In the genomic region with DNA sequence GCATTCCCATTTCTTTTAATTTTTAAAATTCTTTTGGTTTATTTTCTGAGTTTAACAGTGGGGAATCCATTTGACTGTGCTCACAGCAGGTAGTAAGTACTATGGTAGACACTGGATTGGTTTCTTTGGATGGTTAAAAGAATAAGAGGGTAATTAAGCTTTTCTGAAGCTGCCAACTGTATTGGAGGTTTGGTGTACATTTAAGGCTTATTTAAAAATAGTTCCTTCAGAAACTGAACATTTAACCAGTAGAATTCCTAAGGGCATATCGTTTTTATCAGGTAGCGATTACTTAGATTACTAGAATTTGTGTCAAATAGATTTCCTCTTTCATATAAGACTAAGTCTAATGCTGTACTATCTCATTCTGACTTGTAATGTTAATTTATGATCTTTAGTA, we compare ENCODE assay signal across 2 cellular contexts.
TF ChIP-seq lines count a peak whose summit lies in the region.

No MANE protein-coding gene starts in this region.

TF ChIP-seq in A549, 52 proteins besides CTCF, POLR2A, EP300 and RAD21 (continued from another document):
- TF ChIP-seq, protein P1, sequence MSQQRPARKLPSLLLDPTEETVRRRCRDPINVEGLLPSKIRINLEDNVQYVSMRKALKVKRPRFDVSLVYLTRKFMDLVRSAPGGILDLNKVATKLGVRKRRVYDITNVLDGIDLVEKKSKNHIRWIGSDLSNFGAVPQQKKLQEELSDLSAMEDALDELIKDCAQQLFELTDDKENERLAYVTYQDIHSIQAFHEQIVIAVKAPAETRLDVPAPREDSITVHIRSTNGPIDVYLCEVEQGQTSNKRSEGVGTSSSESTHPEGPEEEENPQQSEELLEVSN (IDR thresholded peaks at IDR 0.05; ENCODE audit: borderline replicate concordance, low read depth) = no peak
- TF ChIP-seq BHLHE40 (IDR thresholded peaks at IDR 0.05; ENCODE audit: low read depth, low read length) (no peak), NR3C1 (IDR thresholded peaks at IDR 0.05) (no peak), ZC3H11A (IDR thresholded peaks at IDR 0.05) (no peak), REST (IDR thresholded peaks at IDR 0.05) (no peak), RFX5 (IDR thresholded peaks at IDR 0.05) (no peak), FOSB (CRISPR knock-in tag; IDR thresholded peaks at IDR 0.05) (no peak), CHD4 (IDR thresholded peaks at IDR 0.05; ENCODE audit: borderline replicate concordance) (no peak), ZSCAN20 (CRISPR knock-in tag; IDR thresholded peaks at IDR 0.05) (no peak), MAX (IDR thresholded peaks at IDR 0.05) (no peak)
- TF ChIP-seq, protein P2, sequence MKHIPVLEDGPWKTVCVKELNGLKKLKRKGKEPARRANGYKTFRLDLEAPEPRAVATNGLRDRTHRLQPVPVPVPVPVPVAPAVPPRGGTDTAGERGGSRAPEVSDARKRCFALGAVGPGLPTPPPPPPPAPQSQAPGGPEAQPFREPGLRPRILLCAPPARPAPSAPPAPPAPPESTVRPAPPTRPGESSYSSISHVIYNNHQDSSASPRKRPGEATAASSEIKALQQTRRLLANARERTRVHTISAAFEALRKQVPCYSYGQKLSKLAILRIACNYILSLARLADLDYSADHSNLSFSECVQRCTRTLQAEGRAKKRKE (CRISPR knock-in tag; IDR thresholded peaks at IDR 0.05; ENCODE audit: low read depth) = no peak

TF ChIP-seq in GM23338, 12 proteins besides CTCF, POLR2A, EP300 and RAD21 (continued from another document):
- TF ChIP-seq, protein P3, sequence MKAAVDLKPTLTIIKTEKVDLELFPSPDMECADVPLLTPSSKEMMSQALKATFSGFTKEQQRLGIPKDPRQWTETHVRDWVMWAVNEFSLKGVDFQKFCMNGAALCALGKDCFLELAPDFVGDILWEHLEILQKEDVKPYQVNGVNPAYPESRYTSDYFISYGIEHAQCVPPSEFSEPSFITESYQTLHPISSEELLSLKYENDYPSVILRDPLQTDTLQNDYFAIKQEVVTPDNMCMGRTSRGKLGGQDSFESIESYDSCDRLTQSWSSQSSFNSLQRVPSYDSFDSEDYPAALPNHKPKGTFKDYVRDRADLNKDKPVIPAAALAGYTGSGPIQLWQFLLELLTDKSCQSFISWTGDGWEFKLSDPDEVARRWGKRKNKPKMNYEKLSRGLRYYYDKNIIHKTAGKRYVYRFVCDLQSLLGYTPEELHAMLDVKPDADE (IDR thresholded peaks at IDR 0.05) = no peak
- TF ChIP-seq ZNF331 (CRISPR knock-in tag; IDR thresholded peaks at IDR 0.05; ENCODE audit: low read depth) (no peak), STAT1 (IDR thresholded peaks at IDR 0.05; ENCODE audit: unreplicated experiment) (no peak), ZNF462 (CRISPR knock-in tag; IDR thresholded peaks at IDR 0.05) (no peak), EZH2phosphoT487 (IDR thresholded peaks at IDR 0.05; ENCODE audit: unreplicated experiment) (no peak), REST (IDR thresholded peaks at IDR 0.05; ENCODE audit: unreplicated experiment) (no peak), CREB1 (CRISPR knock-in tag; IDR thresholded peaks at IDR 0.05; ENCODE audit: low read depth) (no peak)
